ENCODE assay signal across 1 cellular context in the genomic region with DNA sequence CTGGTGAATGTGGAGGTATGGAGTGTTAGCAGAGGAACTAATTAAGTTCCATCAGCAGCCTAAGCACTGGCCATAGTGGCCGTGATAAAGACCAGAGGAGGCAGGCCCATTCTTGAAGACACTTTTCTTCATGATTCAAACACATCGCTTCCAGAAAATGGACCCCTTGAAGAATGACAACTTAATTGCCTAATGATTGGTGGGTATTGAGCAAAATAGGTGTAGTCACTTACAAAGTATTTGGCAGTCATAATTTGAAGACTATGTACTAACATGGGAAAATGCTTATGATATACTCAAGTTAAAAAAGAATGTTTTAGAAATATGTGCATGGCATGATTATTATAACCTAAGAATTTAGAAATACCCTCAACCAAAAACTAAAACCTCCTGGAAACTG.
TF ChIP-seq lines count a peak whose summit lies in the region.

No MANE protein-coding gene starts in this region.

TF ChIP-seq in H1, 55 proteins besides CTCF, POLR2A, EP300 and RAD21:
- TF ChIP-seq CTBP2 (IDR thresholded peaks at IDR 0.05; ENCODE audit: borderline replicate concordance, insufficient read depth, insufficient read length, low read length) (no peak), TAF7 (optimal IDR thresholded peaks at IDR 0.05; ENCODE audit: borderline replicate concordance, low read depth, low read length) (no peak), HDAC6 (IDR thresholded peaks at IDR 0.05; ENCODE audit: low read depth, low read length) (no peak), SIX5 (IDR thresholded peaks at IDR 0.05; ENCODE audit: low read depth, low read length) (no peak), EGR1 (IDR thresholded peaks at IDR 0.05; ENCODE audit: borderline replicate concordance, low read depth, low read length) (no peak), ZNF274 (IDR thresholded peaks at IDR 0.05; ENCODE audit: borderline replicate concordance, extremely low read depth, low read length) (no peak), JUND (IDR thresholded peaks at IDR 0.05; ENCODE audit: low read length) (no peak), KDM5A (IDR thresholded peaks at IDR 0.05; ENCODE audit: low read length) (no peak), SAP30 (IDR thresholded peaks at IDR 0.05; ENCODE audit: insufficient read depth, insufficient replicate concordance, low read length) (no peak), RBBP5 (IDR thresholded peaks at IDR 0.05; ENCODE audit: borderline replicate concordance, low read depth, low read length) (no peak), NANOG (IDR thresholded peaks at IDR 0.05; ENCODE audit: insufficient read depth, low read depth, low read length, poor library complexity, severe bottlenecking) (no peak), GABPA (IDR thresholded peaks at IDR 0.05; ENCODE audit: borderline replicate concordance, insufficient read depth, low read length) (no peak), E2F6 (IDR thresholded peaks at IDR 0.05) (no peak), YY1 (IDR thresholded peaks at IDR 0.05; ENCODE audit: low read depth, low read length) (no peak), NRF1 (IDR thresholded peaks at IDR 0.05; ENCODE audit: low read depth, low read length) (no peak), TEAD4 (IDR thresholded peaks at IDR 0.05; ENCODE audit: low read depth, low read length) (no peak), CBX8 (IDR thresholded peaks at IDR 0.05; ENCODE audit: borderline replicate concordance, low read depth, low read length) (no peak), CHD7 (IDR thresholded peaks at IDR 0.05; ENCODE audit: insufficient replicate concordance, low read length) (no peak)
TF ChIP-seq in H1: peak in this region for 0.
